In genomic region chr1:160607051-160608032, GRCh38 we compare ENCODE assay signal across 8 cellular contexts. TPM values are rescaled to one million over a fixed set of nuclear protein-coding genes. Genes with fewer than 3 reads are reported as not detected.
DNase-seq lines count a peak whose midpoint lies in the region; ATAC-seq and TF ChIP-seq lines count a peak whose summit lies in the region.

No MANE protein-coding gene starts in this region.

- in situ Hi-C loops in KBM-7 (cut with MboI; ENCODE audit: low pct_unique_long_range_greater_than_20kb, low sequenced_read_pairs), result no loop called here

- BruUV-seq in PC-3 (replicated peaks; lab: Mats Ljungman, UMichigan), result no TSS peak

- no peaks in the 10 kb centered on the region for H3F3A ChIP-seq in PC-3 (ENCODE audit: low read length, unreplicated experiment)

- no peak overlapping the region for H3K27ac ChIP-seq in PC-3 (ENCODE audit: low read length)

- ATAC-seq in GM21737 (IDR thresholded peaks at IDR 0.05; ENCODE audit: unreplicated experiment) (peak; percentile 63), PC-3 (peak; percentile 97)

- H3K27ac Mint-ChIP-seq in activated naive CD4-positive, alpha-beta T cell treated with anti-CD3 and anti-CD28 coated beads, Interleukin-2, amount 10 ng/mL, durations not matched to agents 7 days and 5 days, result peak overlapping the region; percentile 77

- H3K4me1 ChIP-seq in PC-3 (ENCODE audit: insufficient read depth, low read length), result no peaks in the 10 kb centered on the region

- CTCF ChIA-PET in PC-3 (lab: Charles Lee), result interaction anchor here (0.6 kb wide), 1 partner anchor 1076 kb away, joined by 3 read pairs; no protein-coding TSS in a partner anchor
- CTCF ChIA-PET in activated naive CD4-positive, alpha-beta T cell treated with anti-CD3 and anti-CD28 coated beads, Interleukin-2, amount 10 ng/mL, durations not matched to agents 7 days and 5 days (lab: Charles Lee), result interaction anchor here (0.6 to 12.9 kb wide), 32 partner anchors 12 to 347 kb away, joined by 3 to 308 read pairs (median 4); partner anchors contain the start of genes ITLN2, NCSTN and SLAMF6

- intact Hi-C loops in PC-3 (cut with micrococcal nuclease), result loop anchor here (1.0 to 2.0 kb wide), 3 partner anchors 63 to 179 kb away; no protein-coding TSS in a partner anchor

- H3K36me3 Mint-ChIP-seq in activated naive CD4-positive, alpha-beta T cell treated with anti-CD3 and anti-CD28 coated beads, Interleukin-2, amount 10 ng/mL, durations not matched to agents 7 days and 5 days, result peaks cover 70% of the 10 kb centered on the region

- no peaks in the 10 kb centered on the region for H3K79me2 ChIP-seq in PC-3 (ENCODE audit: low read length)

- no peak overlapping the region for H3K9ac ChIP-seq in PC-3 (ENCODE audit: low read length)

- no peak overlapping the region for H3K4me3 ChIP-seq in PC-3 (ENCODE audit: low read length)

- H3K4me1 Mint-ChIP-seq in activated naive CD4-positive, alpha-beta T cell treated with anti-CD3 and anti-CD28 coated beads, Interleukin-2, amount 10 ng/mL, durations not matched to agents 7 days and 5 days, result peaks cover 45% of the 10 kb centered on the region

- H3K9me2 ChIP-seq in PC-3 (replicated peaks; ENCODE audit: low read length), result no peaks in the 10 kb centered on the region

- no peak overlapping the region for H3K4me3 Mint-ChIP-seq in activated naive CD4-positive, alpha-beta T cell treated with anti-CD3 and anti-CD28 coated beads, Interleukin-2, amount 10 ng/mL, durations not matched to agents 7 days and 5 days

- peaks cover 21% of the 10 kb centered on the region for H3K9me3 Mint-ChIP-seq in activated naive CD4-positive, alpha-beta T cell treated with anti-CD3 and anti-CD28 coated beads, Interleukin-2, amount 10 ng/mL, durations not matched to agents 7 days and 5 days

- peak; percentile 95 for TF ChIP-seq CTCF in PC-3 (conservative IDR thresholded peaks at IDR 0.05; ENCODE audit: low read depth, low read length)

- no peaks in the 10 kb centered on the region for H3K9me3 ChIP-seq in PC-3 (ENCODE audit: low read length)

- peaks cover 47% of the 10 kb centered on the region for H3K27me3 ChIP-seq in PC-3 (ENCODE audit: low read length)

- H3K27me3 Mint-ChIP-seq in activated naive CD4-positive, alpha-beta T cell treated with anti-CD3 and anti-CD28 coated beads, Interleukin-2, amount 10 ng/mL, durations not matched to agents 7 days and 5 days, result no peaks in the 10 kb centered on the region

- no peak overlapping the region for H2AFZ ChIP-seq in PC-3 (ENCODE audit: low read length)

- POLR2A ChIA-PET in PC-3 (lab: Charles Lee; ENCODE audit: unreplicated experiment), result no interaction called here

- H4K20me1 ChIP-seq in PC-3 (ENCODE audit: low read length), result no peaks in the 10 kb centered on the region

- no peak overlapping the region for H3K4me2 ChIP-seq in PC-3 (ENCODE audit: low read length)

- no peaks in the 10 kb centered on the region for H3K36me3 ChIP-seq in PC-3 (ENCODE audit: low read depth, low read length)

- DNase-seq in NCI-H1436 (lab: John Stamatoyannopoulos, UW) (peak; percentile 29), NCI-H1436 treated with DMSO at 0.1 percent for 48 hours (lab: John Stamatoyannopoulos, UW) (no peak), KBM-7 (peak; percentile 92), PC-3 (peak; percentile 88), glomerular endothelial cell (ENCODE audit: extremely low read depth, low read depth, low spot score) (peak; percentile 34), pons (ENCODE audit: low spot score) (peak; percentile 84)
- peak; percentile 76 for DNase-seq in activated naive CD4-positive, alpha-beta T cell treated with anti-CD3 and anti-CD28 coated beads, Interleukin-2, amount 10 ng/mL, durations not matched to agents 7 days and 5 days

RNA-seq across cellular contexts. Expression of gene CD84, which starts 28.0 kb away (rescaled TPM):
- total RNA-seq in PC-3 (2014; rRNA removed) (not detected in 2 replicates), glomerular endothelial cell (not detected in 2 replicates)

RNA-seq across cellular contexts. Expression of gene SLAMF1, which starts 39.5 kb away (rescaled TPM):
- total RNA-seq in PC-3 (2014; rRNA removed), result not detected in 2 replicates
- not detected in 2 replicates for total RNA-seq in glomerular endothelial cell
